In the genomic region with DNA sequence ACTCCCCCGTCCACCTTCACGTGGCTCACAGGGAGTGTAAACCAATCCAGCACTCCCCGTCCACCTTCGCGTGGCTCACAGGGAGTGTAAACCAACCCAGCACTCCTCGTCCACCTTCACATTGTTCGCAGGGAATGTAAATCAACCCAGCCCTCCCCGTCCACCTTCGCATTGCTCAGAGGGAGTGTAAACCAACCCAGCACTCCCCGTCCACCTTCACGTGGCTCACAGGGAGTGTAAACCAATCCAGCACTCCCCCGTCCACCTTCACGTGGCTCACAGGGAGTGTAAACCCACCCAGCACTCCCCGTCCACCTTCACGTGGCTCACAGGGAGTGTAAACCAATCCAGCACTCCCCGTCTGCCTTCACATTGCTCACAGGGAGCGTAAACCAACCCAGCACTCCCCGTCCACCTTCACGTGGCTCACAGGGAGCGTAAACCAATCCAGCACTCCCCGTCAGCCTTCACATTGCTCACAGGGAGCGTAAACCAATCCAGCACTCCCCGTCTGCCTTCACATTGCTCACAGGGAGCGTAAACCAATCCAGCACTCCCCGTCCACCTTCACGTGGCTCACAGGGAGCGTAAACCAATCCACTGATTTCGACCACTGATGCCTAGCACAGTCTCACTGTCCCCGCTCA, we compare ENCODE assay signal across 3 cellular contexts. TPM values are rescaled to one million over a fixed set of nuclear protein-coding genes. Genes with fewer than 3 reads are reported as not detected.
"Had no signal": no experiment of that assay in that cellular context is flagged by ENCODE, and none has a peak within 500 bp of the region (broad histone marks: within the 10 kb centered on the region; RNA-seq: fewer than 3 reads in every experiment).

No MANE protein-coding gene starts in this region.

RNA-seq across cellular contexts. Expression of a gene that starts 14.9 kb away (rescaled TPM):
- total RNA-seq: activated CD8-positive, alpha-beta memory T cell treated with anti-CD3 and anti-CD28 coated beads, Interleukin-2, amount 10 ng/mL, durations not matched to agents 7 days and 5 days; dermis microvascular lymphatic vessel endothelial cell; pulmonary artery endothelial cell had no signal
